19 cellular contexts compared by ENCODE assay signal in genomic region chr15:58590236-58590635, GRCh38.
"Had no signal": no experiment of that assay in that cellular context is flagged by ENCODE, and none has a peak within 500 bp of the region (broad histone marks: within the 10 kb centered on the region; RNA-seq: fewer than 3 reads in every experiment).

No MANE protein-coding gene starts in this region.

- H3K27me3 ChIP-seq: brain microvascular endothelial cell, suprapubic skin had no signal

- H3K27me3 Mint-ChIP-seq: activated CD4-positive, alpha-beta memory T cell treated with anti-CD3 and anti-CD28 coated beads, Interleukin-2, amount 10 ng/mL, durations not matched to agents 7 days and 5 days; activated CD4-positive, alpha-beta T cell treated with anti-CD3 and anti-CD28 coated beads for 36 hours; activated CD8-positive, alpha-beta memory T cell treated with anti-CD3 and anti-CD28 coated beads, Interleukin-2, amount 10 ng/mL, durations not matched to agents 7 days and 5 days; activated naive CD8-positive, alpha-beta T cell treated with anti-CD3 and anti-CD28 coated beads, Interleukin-2, amount 10 ng/mL, durations not matched to agents 7 days and 5 days; stimulated activated naive CD8-positive, alpha-beta T cell treated with anti-CD3 and anti-CD28 coated beads, Interleukin-15, amount 100 ng/mL, for 72 hours had no signal

- H3K27ac ChIP-seq: brain microvascular endothelial cell, suprapubic skin had no signal

- H3K4me3 Mint-ChIP-seq: activated CD4-positive, alpha-beta memory T cell treated with anti-CD3 and anti-CD28 coated beads, Interleukin-2, amount 10 ng/mL, durations not matched to agents 7 days and 5 days; activated CD4-positive, alpha-beta T cell treated with anti-CD3 and anti-CD28 coated beads for 36 hours; activated CD8-positive, alpha-beta memory T cell treated with anti-CD3 and anti-CD28 coated beads, Interleukin-2, amount 10 ng/mL, durations not matched to agents 7 days and 5 days; activated naive CD8-positive, alpha-beta T cell treated with anti-CD3 and anti-CD28 coated beads, Interleukin-2, amount 10 ng/mL, durations not matched to agents 7 days and 5 days; nephron progenitor cell; stimulated activated naive CD8-positive, alpha-beta T cell treated with anti-CD3 and anti-CD28 coated beads, Interleukin-15, amount 100 ng/mL, for 72 hours; T-helper 2 cell treated with Interferon-gamma antibody and Interleukin-4, amounts not matched to agents 5 μg/mL and 100 μg/mL, for 36 hours; WTC11 had no signal

- ATAC-seq: activated CD4-positive, alpha-beta T cell treated with anti-CD3 and anti-CD28 coated beads for 36 hours; activated CD8-positive, alpha-beta memory T cell treated with anti-CD3 and anti-CD28 coated beads, Interleukin-2, amount 10 ng/mL, durations not matched to agents 7 days and 5 days; stimulated activated naive CD8-positive, alpha-beta T cell treated with anti-CD3 and anti-CD28 coated beads, Interleukin-15, amount 100 ng/mL, for 72 hours; WTC11 had no signal

- H3K9me3 Mint-ChIP-seq: activated CD4-positive, alpha-beta memory T cell treated with anti-CD3 and anti-CD28 coated beads, Interleukin-2, amount 10 ng/mL, durations not matched to agents 7 days and 5 days; nephron progenitor cell; stimulated activated naive CD8-positive, alpha-beta T cell treated with anti-CD3 and anti-CD28 coated beads, Interleukin-15, amount 100 ng/mL, for 72 hours; T-helper 2 cell treated with Interferon-gamma antibody and Interleukin-4, amounts not matched to agents 5 μg/mL and 100 μg/mL, for 36 hours; WTC11 had no signal

- DNase-seq: activated CD4-positive, alpha-beta memory T cell treated with anti-CD3 and anti-CD28 coated beads, Interleukin-2, amount 10 ng/mL, durations not matched to agents 7 days and 5 days; activated CD4-positive, alpha-beta T cell treated with anti-CD3 and anti-CD28 coated beads for 36 hours; activated CD8-positive, alpha-beta memory T cell treated with anti-CD3 and anti-CD28 coated beads, Interleukin-2, amount 10 ng/mL, durations not matched to agents 7 days and 5 days; activated naive CD8-positive, alpha-beta T cell treated with anti-CD3 and anti-CD28 coated beads, Interleukin-2, amount 10 ng/mL, durations not matched to agents 7 days and 5 days; brain microvascular endothelial cell; effector CD8-positive, alpha-beta T cell; foreskin fibroblast; glutamatergic neuron; hippocampal formation; kidney; nephron progenitor cell; nucleus accumbens; stimulated activated CD4-positive, alpha-beta T cell treated with anti-CD3 and anti-CD28 coated beads, Interleukin-2, amount 100 ng/mL, for 24 hours; stimulated activated naive CD8-positive, alpha-beta T cell treated with anti-CD3 and anti-CD28 coated beads, Interleukin-15, amount 100 ng/mL, for 72 hours had no signal

- H3K9me3 ChIP-seq: suprapubic skin had no signal

- H3K4me1 ChIP-seq: suprapubic skin had no signal

- H3K27ac Mint-ChIP-seq: activated CD4-positive, alpha-beta memory T cell treated with anti-CD3 and anti-CD28 coated beads, Interleukin-2, amount 10 ng/mL, durations not matched to agents 7 days and 5 days; activated CD4-positive, alpha-beta T cell treated with anti-CD3 and anti-CD28 coated beads for 36 hours; activated CD8-positive, alpha-beta memory T cell treated with anti-CD3 and anti-CD28 coated beads, Interleukin-2, amount 10 ng/mL, durations not matched to agents 7 days and 5 days; activated naive CD8-positive, alpha-beta T cell treated with anti-CD3 and anti-CD28 coated beads, Interleukin-2, amount 10 ng/mL, durations not matched to agents 7 days and 5 days; nephron progenitor cell; T-helper 2 cell treated with Interferon-gamma antibody and Interleukin-4, amounts not matched to agents 5 μg/mL and 100 μg/mL, for 36 hours; WTC11 had no signal

- FAIRE-seq: endothelial cell of umbilical vein, kidney, TTC549 had no signal

- H3K4me3 ChIP-seq: suprapubic skin had no signal

- H3K36me3 ChIP-seq: brain microvascular endothelial cell had no signal
